In the genomic region with DNA sequence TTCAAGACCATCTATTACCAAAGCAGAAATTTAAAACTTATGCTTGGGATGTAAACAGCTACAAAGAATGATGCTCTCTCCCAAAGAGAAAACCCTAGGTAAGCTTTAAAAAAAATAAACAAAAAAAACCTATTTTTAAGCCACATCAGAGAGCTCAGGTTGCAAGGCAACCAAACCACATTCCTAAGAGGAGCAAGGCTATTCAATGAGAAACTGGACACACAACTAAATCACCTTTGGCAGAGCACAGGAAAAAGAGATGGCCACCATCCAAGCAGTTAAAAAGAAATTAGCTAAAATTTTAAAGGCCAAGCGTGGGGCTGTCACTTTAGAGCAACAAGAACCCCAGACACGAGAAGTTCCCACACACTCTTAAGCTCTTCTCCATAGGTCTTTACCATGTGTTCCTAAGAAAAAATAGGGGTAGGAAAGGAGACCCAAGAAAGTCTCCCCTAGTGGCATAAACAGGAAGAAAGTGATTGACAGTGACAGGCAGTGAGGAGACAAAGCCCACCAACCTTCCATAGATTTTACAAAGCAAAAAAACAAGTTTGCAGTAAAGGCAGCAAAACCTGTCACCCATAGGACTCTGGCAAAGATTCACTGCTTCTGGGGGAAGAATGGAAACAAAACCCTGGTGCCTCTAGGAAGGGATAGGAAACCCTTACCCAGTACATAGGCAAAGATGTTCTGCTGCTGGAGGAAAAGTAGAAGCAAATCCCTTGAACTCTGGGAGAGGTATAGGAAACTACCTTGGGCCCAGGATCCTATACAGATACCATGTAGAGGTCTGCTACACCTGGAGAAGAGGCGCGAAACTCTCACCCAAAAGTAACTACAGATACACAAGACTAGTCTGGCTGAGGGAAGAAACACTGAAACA, we compare ENCODE assay signal across 13 cellular contexts.
DNase-seq lines count a peak whose midpoint lies in the region; ATAC-seq and TF ChIP-seq lines count a peak whose summit lies in the region.
"Had no signal": no experiment of that assay in that cellular context is flagged by ENCODE, and none has a peak within 500 bp of the region (broad histone marks: within the 10 kb centered on the region; RNA-seq: fewer than 3 reads in every experiment).

No MANE protein-coding gene starts in this region.

- no peak for TF ChIP-seq POLR2A in body of pancreas (IDR thresholded peaks at IDR 0.05)

- peak; percentile 71 for ATAC-seq in body of pancreas
- ATAC-seq in mucosa of descending colon: no peak
- ATAC-seq: stimulated activated effector memory CD8-positive, alpha-beta T cell treated with anti-CD3 and anti-CD28 coated beads, Interleukin-12 subunit alpha, Interleukin-12 subunit beta, amount 100 ng/mL, for 72 hours had no signal

- H3K27me3 ChIP-seq in Karpas-422 (ENCODE audit: low read length) (no peaks in the 10 kb centered on the region), body of pancreas (no peaks in the 10 kb centered on the region)
- H3K27me3 ChIP-seq: breast epithelium, esophagus muscularis mucosa, neutrophil had no signal

- no peak overlapping the region for H2AFZ ChIP-seq in Karpas-422 (ENCODE audit: low read length)

- intact Hi-C loops in body of pancreas (cut with DNase I): no loop called here
- intact Hi-C loops in mucosa of descending colon (cut with DNase I, micrococcal nuclease): no loop called here

- H3K4me3 Mint-ChIP-seq in nephron: no peak overlapping the region
- H3K4me3 Mint-ChIP-seq: stimulated activated effector memory CD8-positive, alpha-beta T cell treated with anti-CD3 and anti-CD28 coated beads, Interleukin-12 subunit alpha, Interleukin-12 subunit beta, amount 100 ng/mL, for 72 hours had no signal

- H3K4me1 ChIP-seq in Karpas-422 (ENCODE audit: low read length): peaks cover 47% of the 10 kb centered on the region
- peaks cover 15% of the 10 kb centered on the region for H3K4me1 ChIP-seq in body of pancreas
- no peaks in the 10 kb centered on the region for H3K4me1 ChIP-seq in mucosa of descending colon (ENCODE audit: low read depth)
- H3K4me1 ChIP-seq: breast epithelium had no signal

- H3K36me3 Mint-ChIP-seq in nephron (ENCODE audit: low read depth): peaks cover 63% of the 10 kb centered on the region

- H3K4me1 Mint-ChIP-seq in nephron: peaks cover 19% of the 10 kb centered on the region

- DNase-seq in ELF-1 (ENCODE audit: low read depth, low spot score) (peak; percentile 44), Karpas-422 (no peak), body of pancreas (peak in 2 of 4 donors; percentile 8 to 28), NCI-H128 (lab: John Stamatoyannopoulos, UW; ENCODE audit: unreplicated experiment) (no peak), amniotic stem cell (lab: John Stamatoyannopoulos, UW) (no peak), mucosa of descending colon (no peak)
- no peak for DNase-seq in activated CD8-positive, alpha-beta memory T cell treated with anti-CD3 and anti-CD28 coated beads, Interleukin-2, amount 50 U/mL, for 4 hours
- DNase-seq: activated T-cell treated with anti-CD3 and anti-CD28 coated beads, Interleukin-2, amount 50 U/mL, for 48 hours had no signal

- 55 to 59% methylated on average over 4 of the region's 4 CpGs for WGBS in body of pancreas, 2 donors

- peaks cover 37% of the 10 kb centered on the region for H4K20me1 ChIP-seq in Karpas-422 (ENCODE audit: insufficient read depth, low read depth, low read length)

- H3K4me3 ChIP-seq in Karpas-422 (ENCODE audit: low read length) (no peak overlapping the region), body of pancreas (no peak overlapping the region), mucosa of descending colon (no peak overlapping the region)
- H3K4me3 ChIP-seq: breast epithelium, esophagus muscularis mucosa had no signal

- H3K4me2 ChIP-seq in Karpas-422 (ENCODE audit: low read depth, low read length, poor library complexity, severe bottlenecking): peak overlapping the region; percentile 24

- peaks cover 11% of the 10 kb centered on the region for H3K9me3 Mint-ChIP-seq in nephron
- H3K9me3 Mint-ChIP-seq: stimulated activated effector memory CD8-positive, alpha-beta T cell treated with anti-CD3 and anti-CD28 coated beads, Interleukin-12 subunit alpha, Interleukin-12 subunit beta, amount 100 ng/mL, for 72 hours had no signal

- H3K9me3 ChIP-seq in Karpas-422 (ENCODE audit: low read length) (no peaks in the 10 kb centered on the region), body of pancreas (no peaks in the 10 kb centered on the region), mucosa of descending colon (no peaks in the 10 kb centered on the region)
- H3K9me3 ChIP-seq: breast epithelium, esophagus muscularis mucosa, neutrophil had no signal

- no peak overlapping the region for H3K27ac ChIP-seq in Karpas-422 (ENCODE audit: low read length)
- peak overlapping the region in 2 of 4 donors; percentile 20 to 34 for H3K27ac ChIP-seq in body of pancreas
- H3K27ac ChIP-seq: esophagus muscularis mucosa, neutrophil had no signal

- H3K36me3 ChIP-seq in Karpas-422 (ENCODE audit: insufficient read depth, low read length): no peaks in the 10 kb centered on the region; the same call in 1 of the 2 replicates
- no peaks in the 10 kb centered on the region for H3K36me3 ChIP-seq in body of pancreas (replicated peaks in 1 of 2; ENCODE audit: insufficient read depth in 1 of 2, low read depth in 2 of 2)
- no peaks in the 10 kb centered on the region for H3K36me3 ChIP-seq in mucosa of descending colon (ENCODE audit: low read depth)
- H3K36me3 ChIP-seq: breast epithelium had no signal

- H3K9ac ChIP-seq in Karpas-422 (ENCODE audit: low read length): no peak overlapping the region

- peaks cover 100% of the 10 kb centered on the region for H3K79me2 ChIP-seq in Karpas-422 (ENCODE audit: low read length)

- no peaks in the 10 kb centered on the region for H3K27me3 Mint-ChIP-seq in nephron (ENCODE audit: low read depth)

- no peaks in the 10 kb centered on the region for H3K9me2 ChIP-seq in Karpas-422 (replicated peaks; ENCODE audit: insufficient read depth, low read length)

- peak overlapping the region in 2 of 3 experiments; percentile 46 to 64 for H3K27ac Mint-ChIP-seq in nephron
- H3K27ac Mint-ChIP-seq: stimulated activated effector memory CD8-positive, alpha-beta T cell treated with anti-CD3 and anti-CD28 coated beads, Interleukin-12 subunit alpha, Interleukin-12 subunit beta, amount 100 ng/mL, for 72 hours had no signal

- TF ChIP-seq CTCF in body of pancreas (IDR thresholded peaks at IDR 0.05) (peak in 1 of 7 experiments; percentile 18), nephron (IDR thresholded peaks at IDR 0.05; ENCODE audit: unreplicated experiment in 3 of 3) (no peak), mucosa of descending colon (IDR thresholded peaks at IDR 0.05) (no peak)
